ENCODE assay signal across 8 cellular contexts in the genomic region with DNA sequence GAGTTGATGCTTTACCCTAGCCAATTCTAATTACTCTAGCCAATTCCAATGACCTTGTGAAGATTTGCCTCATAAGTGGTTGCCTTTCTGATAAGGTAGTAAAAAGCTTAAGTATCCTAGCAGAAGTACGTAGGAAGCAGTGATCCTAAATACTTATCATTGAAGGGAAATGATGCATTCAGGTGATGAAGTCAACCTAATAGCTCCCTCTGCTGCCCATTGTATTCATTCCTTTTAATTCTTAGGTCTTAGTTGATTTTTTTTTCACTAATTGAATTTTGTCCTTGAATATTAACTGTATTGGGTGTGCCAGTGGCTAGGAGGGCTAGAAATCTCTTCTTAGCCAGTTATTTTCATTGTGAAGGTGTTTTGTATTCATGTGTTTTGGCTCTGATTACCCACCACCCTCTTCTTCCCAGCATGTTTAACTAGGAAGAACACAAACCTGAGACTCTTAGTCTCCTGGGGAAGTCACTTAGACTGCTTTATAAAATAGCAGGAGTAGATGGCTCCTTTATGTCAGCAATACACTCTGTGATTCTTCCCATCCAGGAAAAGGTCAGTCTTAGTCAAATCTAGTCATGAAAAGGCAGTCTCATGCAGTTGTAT. TPM values are rescaled to one million over a fixed set of nuclear protein-coding genes. Genes with fewer than 3 reads are reported as not detected.
DNase-seq lines count a peak whose midpoint lies in the region; ATAC-seq, FAIRE-seq and TF ChIP-seq lines count a peak whose summit lies in the region.

No MANE protein-coding gene starts in this region.

- no peaks in the 10 kb centered on the region for H3K9me3 Mint-ChIP-seq in CD14-positive monocyte
- H3K9me3 Mint-ChIP-seq in activated T-cell treated with anti-CD3 and anti-CD28 coated beads, Interleukin-2, amount 50 U/mL, for 4 hours: no peaks in the 10 kb centered on the region

- H3K79me1 ChIP-seq in H1 (ENCODE audit: low read depth, low read length): no peaks in the 10 kb centered on the region

- peaks cover 14 to 16% of the 10 kb centered on the region in 2 donors for H3K36me3 Mint-ChIP-seq in CD14-positive monocyte
- H3K36me3 Mint-ChIP-seq in activated T-cell treated with anti-CD3 and anti-CD28 coated beads, Interleukin-2, amount 50 U/mL, for 4 hours (ENCODE audit: insufficient read depth): peaks cover 21% of the 10 kb centered on the region

- no peak overlapping the region for H2AK5ac ChIP-seq in H1 (ENCODE audit: low read depth, low read length)

- intact Hi-C loops in CD14-positive monocyte (cut with micrococcal nuclease): no loop called here

- no peak overlapping the region for H3K4me3 Mint-ChIP-seq in CD14-positive monocyte
- no peak overlapping the region for H3K4me3 Mint-ChIP-seq in activated T-cell treated with anti-CD3 and anti-CD28 coated beads, Interleukin-2, amount 50 U/mL, for 4 hours

- no peak overlapping the region for H3K4me3 ChIP-seq in H1 (ENCODE audit: extremely low read depth in 1 of 4, insufficient read depth in 2 of 4, low read depth in 3 of 4, low read length in 4 of 4)

- H3K14ac ChIP-seq in H1 (ENCODE audit: insufficient read length): no peak overlapping the region

- H3K27me3 ChIP-seq in H1 (replicated peaks in 1 of 4; ENCODE audit: control insufficient read depth in 3 of 4, extremely low read depth in 1 of 4, insufficient read depth in 3 of 4, low read length in 3 of 4): no peaks in the 10 kb centered on the region

- H4K91ac ChIP-seq in H1 (replicated peaks; ENCODE audit: insufficient read length, low read length): no peak overlapping the region

- no peak overlapping the region for H2BK12ac ChIP-seq in H1 (ENCODE audit: low read depth, low read length)

- peaks cover 2% of the 10 kb centered on the region in 2 experiments for H4K20me1 ChIP-seq in H1 (replicated peaks in 1 of 2; ENCODE audit: control insufficient read depth in 1 of 2, insufficient read depth in 2 of 2, low read length in 2 of 2)

- TF ChIP-seq RAD21 in H1 (IDR thresholded peaks at IDR 0.05 in 1 of 2, conservative IDR thresholded peaks at IDR 0.05 in 1 of 2; ENCODE audit: low read depth in 2 of 2, low read length in 2 of 2): peak; percentile 38 to 44

- no peaks in the 10 kb centered on the region for H3K27me3 Mint-ChIP-seq in CD14-positive monocyte (ENCODE audit: low read depth in 3 of 3)
- H3K27me3 Mint-ChIP-seq in activated T-cell treated with anti-CD3 and anti-CD28 coated beads, Interleukin-2, amount 50 U/mL, for 4 hours (ENCODE audit: low read depth): no peaks in the 10 kb centered on the region

- TF ChIP-seq POLR2A in H1 (IDR thresholded peaks at IDR 0.05; ENCODE audit: control extremely low read depth in 1 of 2, low read depth in 2 of 2, low read length in 2 of 2): no peak

- no peak overlapping the region for H3K27ac Mint-ChIP-seq in CD14-positive monocyte

- H3K4ac ChIP-seq in H1 (replicated peaks; ENCODE audit: insufficient read length, low read depth, low read length): no peak overlapping the region

- no peak overlapping the region for H2BK15ac ChIP-seq in H1 (ENCODE audit: low read length)

- 85% methylated on average over 1 of the region's 1 CpG; no CpG with 5 or more reads in 1 of the 2 experiments for WGBS in H1 (ENCODE audit: extremely low coverage in 1 of 2, insufficient coverage in 1 of 2, insufficient read length in 1 of 2, insufficient replicate concordance in 2 of 2, low coverage in 1 of 2, low lambda C conversion rate in 2 of 2, missing lambda C conversion rate in 1 of 2), 2 experiments

- H2BK20ac ChIP-seq in H1 (ENCODE audit: low read length): no peak overlapping the region

- no peaks in the 10 kb centered on the region for H3K79me2 ChIP-seq in H1 (ENCODE audit: control insufficient read depth in 1 of 2, insufficient read depth in 2 of 2, low read length in 2 of 2)

- no peak for ATAC-seq in activated T-cell treated with anti-CD3 and anti-CD28 coated beads, Interleukin-2, amount 50 U/mL, for 4 hours

- no peak for FAIRE-seq in H1 (lab: Jason Lieb, UNC)

- H3K56ac ChIP-seq in H1 (replicated peaks; ENCODE audit: insufficient read length, low read depth, low read length): no peak overlapping the region

- H3K4me1 Mint-ChIP-seq in CD14-positive monocyte: no peaks in the 10 kb centered on the region
- no peaks in the 10 kb centered on the region for H3K4me1 Mint-ChIP-seq in activated T-cell treated with anti-CD3 and anti-CD28 coated beads, Interleukin-2, amount 50 U/mL, for 4 hours (ENCODE audit: low read depth)

- H4K8ac ChIP-seq in H1 (ENCODE audit: extremely low read depth, insufficient read depth, low read length): no peak overlapping the region

- no peaks in the 10 kb centered on the region for H3K23me2 ChIP-seq in H1 (ENCODE audit: low read depth, low read length)

- H3K9me3 ChIP-seq in H1 (ENCODE audit: insufficient read depth in 2 of 2, low read depth in 1 of 2, low read length in 1 of 2): no peaks in the 10 kb centered on the region

- H4K5ac ChIP-seq in H1 (ENCODE audit: insufficient read length, low read depth, low read length): no peak overlapping the region

- no peak overlapping the region for H2BK120ac ChIP-seq in H1 (replicated peaks; ENCODE audit: low read depth, low read length)

- no peak overlapping the region for H3K18ac ChIP-seq in H1 (ENCODE audit: extremely low read depth, low read length)

- H3K27ac ChIP-seq in H1 (ENCODE audit: low read depth, low read length) (no peak overlapping the region), substantia nigra (ENCODE audit: low read depth, low read length, poor library complexity, severe bottlenecking) (no peak overlapping the region)

- CTCF ChIA-PET in H1 (lab: Charles Lee; ENCODE audit: partially characterized antibody): interaction anchor here (0.6 to 4.7 kb wide), 19 partner anchors 9 to 638 kb away, joined by 3 to 39 read pairs (median 3); no protein-coding TSS in a partner anchor

- no peak for TF ChIP-seq EP300 in H1 (IDR thresholded peaks at IDR 0.05; ENCODE audit: borderline replicate concordance in 1 of 2, low read depth in 2 of 2, low read length in 2 of 2)

- H3K9ac ChIP-seq in H1 (replicated peaks in 1 of 4; ENCODE audit: extremely low read depth in 1 of 4, low read depth in 3 of 4, low read length in 3 of 4): no peak overlapping the region

- H2BK5ac ChIP-seq in H1 (ENCODE audit: low read depth, low read length): no peak overlapping the region

- H3K4me2 ChIP-seq in H1 (ENCODE audit: insufficient read depth in 1 of 2, low read depth in 2 of 2, low read length in 2 of 2): no peak overlapping the region

- H3K36me3 ChIP-seq in H1 (ENCODE audit: control insufficient read depth in 2 of 4, insufficient read depth in 4 of 4, low read length in 3 of 4): 0 out of 8 replicates have a peak, but pooled peaks cover 0 to 10% (median under 1%) of the 10 kb centered on the region in 4 experiments

- H3K4me1 ChIP-seq in H1 (replicated peaks in 1 of 4; ENCODE audit: control insufficient read depth in 3 of 4, insufficient read depth in 4 of 4, low read length in 3 of 4): no peaks in the 10 kb centered on the region

- H3K23ac ChIP-seq in H1 (ENCODE audit: insufficient read length): no peak overlapping the region

- peak; percentile 39 for TF ChIP-seq CTCF in CD14-positive monocyte (IDR thresholded peaks at IDR 0.05)
- peak in 2 of 3 experiments; percentile 21 to 46; a peak in 2 of 4 replicates for TF ChIP-seq CTCF in H1 (IDR thresholded peaks at IDR 0.05; ENCODE audit: control extremely low read depth in 1 of 3, insufficient read depth in 1 of 3, low read depth in 1 of 3, low read length in 3 of 3)

- DNase-seq in CD14-positive monocyte (ENCODE audit: low spot score) (no peak), HCEC 1CT (peak; percentile 57), NCI-H82 treated with DMSO at 0.1 percent for 48 hours (lab: John Stamatoyannopoulos, UW; ENCODE audit: unreplicated experiment) (peak; percentile 50), H1 (ENCODE audit: low read depth in 1 of 2, low spot score in 2 of 2) (no peak), renal cortical epithelial cell (ENCODE audit: low read depth) (peak; percentile 71), substantia nigra (lab: John Stamatoyannopoulos, UW) (no peak)
- DNase-seq in activated CD8-positive, alpha-beta memory T cell treated with anti-CD3 and anti-CD28 coated beads for 24 hours: no peak
- DNase-seq in activated T-cell treated with anti-CD3 and anti-CD28 coated beads, Interleukin-2, amount 50 U/mL, for 4 hours: no peak

- POLR2A ChIA-PET in H1 (lab: Charles Lee; ENCODE audit: partially characterized antibody): no interaction called here

- H2AFZ ChIP-seq in H1 (ENCODE audit: low read length): no peak overlapping the region

TF ChIP-seq in H1, 55 proteins besides CTCF, POLR2A, EP300 and RAD21 (continues in another document):
- TF ChIP-seq TAF1 (IDR thresholded peaks at IDR 0.05; ENCODE audit: low read depth, low read length) (no peak), SRF (IDR thresholded peaks at IDR 0.05; ENCODE audit: low read depth, low read length) (no peak), GTF2F1 (IDR thresholded peaks at IDR 0.05; ENCODE audit: borderline replicate concordance, low read depth, low read length) (no peak)

RNA-seq across cellular contexts. Expression of a gene that starts 46.3 kb away (rescaled TPM):
- polyA plus RNA-seq in CD14-positive monocyte: 1 to 10 TPM; 2.4 to 2.7 TPM
- total RNA-seq in H1 (2021; fragmentation: NEBNext Ultra II Directional; extraction: Animal tissue kit (Norgen Biotek cat#: 25700)): 42.0 and 44.0 TPM in 2 replicates
- 6.6 and 10.7 TPM in 2 replicates for polyA plus RNA-seq in H1 (2011; rRNA removed)
- polyA plus RNA-seq in H1 (2011; cell fraction: cytosol; rRNA removed): 11.9 TPM
- 9.0 TPM for polyA plus RNA-seq in H1 (2011; cell fraction: nucleus; rRNA removed)
- 12.6 to 22.0 TPM (median 17.5 TPM) in 4 replicates for polyA plus RNA-seq in H1 (2012, experiment 1 of 2)
- 1.7 TPM for polyA plus RNA-seq in H1 (2012, experiment 2 of 2)
- polyA plus RNA-seq in H1 (2013, experiment 1 of 2): 17.8 TPM
- polyA plus RNA-seq in H1 (2013, experiment 2 of 2): 16.9 TPM
- 25.3 and 34.8 TPM in 2 replicates for polyA minus RNA-seq in H1 (2011; rRNA and poly(A)+ RNA removed)
- polyA minus RNA-seq in H1 (2011; cell fraction: cytosol; rRNA and poly(A)+ RNA removed): 14.1 TPM
- 37.1 TPM for polyA minus RNA-seq in H1 (2011; cell fraction: nucleus; rRNA and poly(A)+ RNA removed)
- total RNA-seq in renal cortical epithelial cell: 19.6 and 24.7 TPM in 2 replicates
- 1 to 10 TPM; 5.2 to 6.1 (median 5.4) TPM for total RNA-seq in activated T-cell treated with anti-CD3 and anti-CD28 coated beads, Interleukin-2, amount 50 U/mL, for 4 hours

RNA-seq across cellular contexts. Expression of a gene that starts 48.0 kb away (rescaled TPM):
- 1 to 10 TPM in 1 of 2 donors, under 1 TPM in 1; 0.43 to 1.1 TPM for polyA plus RNA-seq in CD14-positive monocyte
- total RNA-seq in H1 (2021; fragmentation: NEBNext Ultra II Directional; extraction: Animal tissue kit (Norgen Biotek cat#: 25700)): 20.2 and 20.7 TPM in 2 replicates
- polyA plus RNA-seq in H1 (2011; rRNA removed): 2.2 and 3.2 TPM in 2 replicates
- 5.4 TPM for polyA plus RNA-seq in H1 (2011; cell fraction: cytosol; rRNA removed)
- polyA plus RNA-seq in H1 (2011; cell fraction: nucleus; rRNA removed): 1.1 TPM
- 4.8 to 12.2 TPM (median 8.4 TPM) in 4 replicates for polyA plus RNA-seq in H1 (2012, experiment 1 of 2)
- polyA plus RNA-seq in H1 (2012, experiment 2 of 2): 0.84 TPM
- 18.6 TPM for polyA plus RNA-seq in H1 (2013, experiment 1 of 2)
- 25.1 TPM for polyA plus RNA-seq in H1 (2013, experiment 2 of 2)
- 7.9 and 12.5 TPM in 2 replicates for polyA minus RNA-seq in H1 (2011; rRNA and poly(A)+ RNA removed)
- polyA minus RNA-seq in H1 (2011; cell fraction: cytosol; rRNA and poly(A)+ RNA removed): 3.2 TPM
- 8.8 TPM for polyA minus RNA-seq in H1 (2011; cell fraction: nucleus; rRNA and poly(A)+ RNA removed)
- 16.3 and 35.4 TPM in 2 replicates for total RNA-seq in renal cortical epithelial cell
- total RNA-seq in activated T-cell treated with anti-CD3 and anti-CD28 coated beads, Interleukin-2, amount 50 U/mL, for 4 hours: 1 to 10 TPM; 5.3 to 7.0 (median 5.9) TPM

Comparison
In these comparisons a context has a peak if more than half of its experiments do, and no peak if none do; other contexts are left out.
1. DNase-seq: peak in HCEC 1CT (single experiment), NCI-H82 treated with DMSO at 0.1 percent for 48 hours (single experiment) and renal cortical epithelial cell (single experiment); none in CD14-positive monocyte (single experiment), H1 (0 of 2), substantia nigra (0 of 49), activated CD8-positive, alpha-beta memory T cell treated with anti-CD3 and anti-CD28 coated beads for 24 hours (single experiment) and activated T-cell treated with anti-CD3 and anti-CD28 coated beads, Interleukin-2, amount 50 U/mL, for 4 hours (single experiment).